ENCODE assay signal across 1 cellular context in the genomic region with DNA sequence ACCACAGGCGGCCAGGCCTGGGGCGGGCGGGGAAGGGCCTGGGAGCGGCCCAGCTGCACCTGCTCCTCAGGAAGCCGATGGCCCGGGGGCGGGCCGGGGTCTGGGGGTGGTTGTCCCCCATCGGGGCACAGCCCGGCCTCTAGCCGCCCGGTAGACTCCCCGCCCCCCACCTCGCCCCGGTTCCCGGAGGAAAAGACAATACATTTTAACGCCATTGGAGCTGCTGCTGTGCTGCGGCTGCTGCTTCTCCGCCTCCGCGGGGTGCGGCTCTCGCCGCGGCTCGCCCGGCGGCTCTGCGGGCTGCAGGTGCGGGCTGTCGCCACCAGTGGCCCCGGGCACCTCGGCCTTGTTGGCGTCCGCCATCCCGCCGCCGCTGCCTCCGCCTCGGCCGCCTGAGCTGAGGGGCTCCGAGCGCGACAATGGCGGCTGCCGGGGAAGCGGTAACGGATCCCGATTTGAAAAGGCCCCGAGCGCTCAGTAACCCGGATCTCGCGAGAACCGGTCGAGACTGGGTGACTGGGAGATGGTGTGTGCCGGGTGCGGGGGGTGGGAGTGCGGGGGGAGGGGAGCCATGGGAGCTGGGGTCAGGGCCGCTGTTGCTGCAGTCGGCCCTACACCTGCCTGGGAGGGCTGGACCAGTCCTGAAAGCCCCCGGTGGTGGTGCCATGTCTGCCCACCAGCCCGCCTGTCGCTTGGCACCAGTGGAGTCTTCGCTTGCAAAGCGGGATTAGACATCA.
A peak's percentile ranks its signal among the peaks of the same experiment; 100 is the strongest.
TF ChIP-seq lines count a peak whose summit lies in the region.

A gene with protein sequence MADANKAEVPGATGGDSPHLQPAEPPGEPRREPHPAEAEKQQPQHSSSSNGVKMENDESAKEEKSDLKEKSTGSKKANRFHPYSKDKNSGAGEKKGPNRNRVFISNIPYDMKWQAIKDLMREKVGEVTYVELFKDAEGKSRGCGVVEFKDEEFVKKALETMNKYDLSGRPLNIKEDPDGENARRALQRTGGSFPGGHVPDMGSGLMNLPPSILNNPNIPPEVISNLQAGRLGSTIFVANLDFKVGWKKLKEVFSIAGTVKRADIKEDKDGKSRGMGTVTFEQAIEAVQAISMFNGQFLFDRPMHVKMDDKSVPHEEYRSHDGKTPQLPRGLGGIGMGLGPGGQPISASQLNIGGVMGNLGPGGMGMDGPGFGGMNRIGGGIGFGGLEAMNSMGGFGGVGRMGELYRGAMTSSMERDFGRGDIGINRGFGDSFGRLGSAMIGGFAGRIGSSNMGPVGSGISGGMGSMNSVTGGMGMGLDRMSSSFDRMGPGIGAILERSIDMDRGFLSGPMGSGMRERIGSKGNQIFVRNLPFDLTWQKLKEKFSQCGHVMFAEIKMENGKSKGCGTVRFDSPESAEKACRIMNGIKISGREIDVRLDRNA (minus strand): TSS at position 421 of the 737 bp plus-strand sequence. CDS start 58 bp downstream, at position 363.

TF ChIP-seq in GM12878, 131 proteins besides CTCF, POLR2A, EP300 and RAD21 (continued from another document and continues in another):
- TF ChIP-seq, protein P1, sequence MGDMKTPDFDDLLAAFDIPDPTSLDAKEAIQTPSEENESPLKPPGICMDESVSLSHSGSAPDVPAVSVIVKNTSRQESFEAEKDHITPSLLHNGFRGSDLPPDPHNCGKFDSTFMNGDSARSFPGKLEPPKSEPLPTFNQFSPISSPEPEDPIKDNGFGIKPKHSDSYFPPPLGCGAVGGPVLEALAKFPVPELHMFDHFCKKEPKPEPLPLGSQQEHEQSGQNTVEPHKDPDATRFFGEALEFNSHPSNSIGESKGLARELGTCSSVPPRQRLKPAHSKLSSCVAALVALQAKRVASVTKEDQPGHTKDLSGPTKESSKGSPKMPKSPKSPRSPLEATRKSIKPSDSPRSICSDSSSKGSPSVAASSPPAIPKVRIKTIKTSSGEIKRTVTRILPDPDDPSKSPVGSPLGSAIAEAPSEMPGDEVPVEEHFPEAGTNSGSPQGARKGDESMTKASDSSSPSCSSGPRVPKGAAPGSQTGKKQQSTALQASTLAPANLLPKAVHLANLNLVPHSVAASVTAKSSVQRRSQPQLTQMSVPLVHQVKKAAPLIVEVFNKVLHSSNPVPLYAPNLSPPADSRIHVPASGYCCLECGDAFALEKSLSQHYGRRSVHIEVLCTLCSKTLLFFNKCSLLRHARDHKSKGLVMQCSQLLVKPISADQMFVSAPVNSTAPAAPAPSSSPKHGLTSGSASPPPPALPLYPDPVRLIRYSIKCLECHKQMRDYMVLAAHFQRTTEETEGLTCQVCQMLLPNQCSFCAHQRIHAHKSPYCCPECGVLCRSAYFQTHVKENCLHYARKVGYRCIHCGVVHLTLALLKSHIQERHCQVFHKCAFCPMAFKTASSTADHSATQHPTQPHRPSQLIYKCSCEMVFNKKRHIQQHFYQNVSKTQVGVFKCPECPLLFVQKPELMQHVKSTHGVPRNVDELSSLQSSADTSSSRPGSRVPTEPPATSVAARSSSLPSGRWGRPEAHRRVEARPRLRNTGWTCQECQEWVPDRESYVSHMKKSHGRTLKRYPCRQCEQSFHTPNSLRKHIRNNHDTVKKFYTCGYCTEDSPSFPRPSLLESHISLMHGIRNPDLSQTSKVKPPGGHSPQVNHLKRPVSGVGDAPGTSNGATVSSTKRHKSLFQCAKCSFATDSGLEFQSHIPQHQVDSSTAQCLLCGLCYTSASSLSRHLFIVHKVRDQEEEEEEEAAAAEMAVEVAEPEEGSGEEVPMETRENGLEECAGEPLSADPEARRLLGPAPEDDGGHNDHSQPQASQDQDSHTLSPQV (IDR thresholded peaks at IDR 0.05) = no peak
- TF ChIP-seq STAT1 (conservative IDR thresholded peaks at IDR 0.05) = no peak
- TF ChIP-seq RFX5 (IDR thresholded peaks at IDR 0.05; ENCODE audit: low read depth, low read length) = no peak
- TF ChIP-seq, protein P2, sequence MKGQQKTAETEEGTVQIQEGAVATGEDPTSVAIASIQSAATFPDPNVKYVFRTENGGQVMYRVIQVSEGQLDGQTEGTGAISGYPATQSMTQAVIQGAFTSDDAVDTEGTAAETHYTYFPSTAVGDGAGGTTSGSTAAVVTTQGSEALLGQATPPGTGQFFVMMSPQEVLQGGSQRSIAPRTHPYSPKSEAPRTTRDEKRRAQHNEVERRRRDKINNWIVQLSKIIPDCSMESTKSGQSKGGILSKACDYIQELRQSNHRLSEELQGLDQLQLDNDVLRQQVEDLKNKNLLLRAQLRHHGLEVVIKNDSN (IDR thresholded peaks at IDR 0.05; ENCODE audit: borderline replicate concordance, extremely low read length, insufficient read depth, low read depth, low read length) = no peak
- no peak for TF ChIP-seq SMC3 (IDR thresholded peaks at IDR 0.05; ENCODE audit: borderline replicate concordance, low read length)
- TF ChIP-seq MEF2A (IDR thresholded peaks at IDR 0.05; ENCODE audit: insufficient read depth, low read depth, low read length) = no peak
- TF ChIP-seq CHD2 (IDR thresholded peaks at IDR 0.05; ENCODE audit: borderline replicate concordance, low read depth, low read length) = peak; percentile 98
- no peak for TF ChIP-seq ZZZ3 (IDR thresholded peaks at IDR 0.05; ENCODE audit: control insufficient read depth, insufficient read length, low read depth)
- TF ChIP-seq, protein P3, sequence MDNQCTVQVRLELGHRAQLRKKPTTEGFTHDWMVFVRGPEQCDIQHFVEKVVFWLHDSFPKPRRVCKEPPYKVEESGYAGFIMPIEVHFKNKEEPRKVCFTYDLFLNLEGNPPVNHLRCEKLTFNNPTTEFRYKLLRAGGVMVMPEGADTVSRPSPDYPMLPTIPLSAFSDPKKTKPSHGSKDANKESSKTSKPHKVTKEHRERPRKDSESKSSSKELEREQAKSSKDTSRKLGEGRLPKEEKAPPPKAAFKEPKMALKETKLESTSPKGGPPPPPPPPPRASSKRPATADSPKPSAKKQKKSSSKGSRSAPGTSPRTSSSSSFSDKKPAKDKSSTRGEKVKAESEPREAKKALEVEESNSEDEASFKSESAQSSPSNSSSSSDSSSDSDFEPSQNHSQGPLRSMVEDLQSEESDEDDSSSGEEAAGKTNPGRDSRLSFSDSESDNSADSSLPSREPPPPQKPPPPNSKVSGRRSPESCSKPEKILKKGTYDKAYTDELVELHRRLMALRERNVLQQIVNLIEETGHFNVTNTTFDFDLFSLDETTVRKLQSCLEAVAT (IDR thresholded peaks at IDR 0.05) = peak; percentile 30; the same call in 1 of the 2 replicates
- no peak for TF ChIP-seq MYC (IDR thresholded peaks at IDR 0.05; ENCODE audit: insufficient read depth, insufficient read length, insufficient replicate concordance, low read length, severe bottlenecking)
- TF ChIP-seq, protein P4, sequence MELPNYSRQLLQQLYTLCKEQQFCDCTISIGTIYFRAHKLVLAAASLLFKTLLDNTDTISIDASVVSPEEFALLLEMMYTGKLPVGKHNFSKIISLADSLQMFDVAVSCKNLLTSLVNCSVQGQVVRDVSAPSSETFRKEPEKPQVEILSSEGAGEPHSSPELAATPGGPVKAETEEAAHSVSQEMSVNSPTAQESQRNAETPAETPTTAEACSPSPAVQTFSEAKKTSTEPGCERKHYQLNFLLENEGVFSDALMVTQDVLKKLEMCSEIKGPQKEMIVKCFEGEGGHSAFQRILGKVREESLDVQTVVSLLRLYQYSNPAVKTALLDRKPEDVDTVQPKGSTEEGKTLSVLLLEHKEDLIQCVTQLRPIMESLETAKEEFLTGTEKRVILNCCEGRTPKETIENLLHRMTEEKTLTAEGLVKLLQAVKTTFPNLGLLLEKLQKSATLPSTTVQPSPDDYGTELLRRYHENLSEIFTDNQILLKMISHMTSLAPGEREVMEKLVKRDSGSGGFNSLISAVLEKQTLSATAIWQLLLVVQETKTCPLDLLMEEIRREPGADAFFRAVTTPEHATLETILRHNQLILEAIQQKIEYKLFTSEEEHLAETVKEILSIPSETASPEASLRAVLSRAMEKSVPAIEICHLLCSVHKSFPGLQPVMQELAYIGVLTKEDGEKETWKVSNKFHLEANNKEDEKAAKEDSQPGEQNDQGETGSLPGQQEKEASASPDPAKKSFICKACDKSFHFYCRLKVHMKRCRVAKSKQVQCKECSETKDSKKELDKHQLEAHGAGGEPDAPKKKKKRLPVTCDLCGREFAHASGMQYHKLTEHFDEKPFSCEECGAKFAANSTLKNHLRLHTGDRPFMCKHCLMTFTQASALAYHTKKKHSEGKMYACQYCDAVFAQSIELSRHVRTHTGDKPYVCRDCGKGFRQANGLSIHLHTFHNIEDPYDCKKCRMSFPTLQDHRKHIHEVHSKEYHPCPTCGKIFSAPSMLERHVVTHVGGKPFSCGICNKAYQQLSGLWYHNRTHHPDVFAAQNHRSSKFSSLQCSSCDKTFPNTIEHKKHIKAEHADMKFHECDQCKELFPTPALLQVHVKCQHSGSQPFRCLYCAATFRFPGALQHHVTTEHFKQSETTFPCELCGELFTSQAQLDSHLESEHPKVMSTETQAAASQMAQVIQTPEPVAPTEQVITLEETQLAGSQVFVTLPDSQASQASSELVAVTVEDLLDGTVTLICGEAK (IDR thresholded peaks at IDR 0.05; ENCODE audit: borderline replicate concordance) = no peak
- TF ChIP-seq, protein P5, sequence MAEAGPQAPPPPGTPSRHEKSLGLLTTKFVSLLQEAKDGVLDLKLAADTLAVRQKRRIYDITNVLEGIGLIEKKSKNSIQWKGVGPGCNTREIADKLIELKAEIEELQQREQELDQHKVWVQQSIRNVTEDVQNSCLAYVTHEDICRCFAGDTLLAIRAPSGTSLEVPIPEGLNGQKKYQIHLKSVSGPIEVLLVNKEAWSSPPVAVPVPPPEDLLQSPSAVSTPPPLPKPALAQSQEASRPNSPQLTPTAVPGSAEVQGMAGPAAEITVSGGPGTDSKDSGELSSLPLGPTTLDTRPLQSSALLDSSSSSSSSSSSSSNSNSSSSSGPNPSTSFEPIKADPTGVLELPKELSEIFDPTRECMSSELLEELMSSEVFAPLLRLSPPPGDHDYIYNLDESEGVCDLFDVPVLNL (IDR thresholded peaks at IDR 0.05; ENCODE audit: low read depth, low read length) = peak; percentile 87
- no peak for TF ChIP-seq IRF4 (IDR thresholded peaks at IDR 0.05; ENCODE audit: low read depth, low read length)
- TF ChIP-seq, protein P6, sequence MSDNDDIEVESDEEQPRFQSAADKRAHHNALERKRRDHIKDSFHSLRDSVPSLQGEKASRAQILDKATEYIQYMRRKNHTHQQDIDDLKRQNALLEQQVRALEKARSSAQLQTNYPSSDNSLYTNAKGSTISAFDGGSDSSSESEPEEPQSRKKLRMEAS (IDR thresholded peaks at IDR 0.05; ENCODE audit: low read depth, low read length) = peak; percentile 82
- TF ChIP-seq NFYA (IDR thresholded peaks at IDR 0.05; ENCODE audit: borderline replicate concordance, low read depth, low read length) = no peak
- no peak for TF ChIP-seq SIN3A (IDR thresholded peaks at IDR 0.05; ENCODE audit: low read depth, low read length)
- TF ChIP-seq ASH2L (IDR thresholded peaks at IDR 0.05; ENCODE audit: borderline replicate concordance, low read depth) = 0 out of 2 replicates have a peak, but pooled peaks have one; percentile 81
- TF ChIP-seq SREBF2 (IDR thresholded peaks at IDR 0.05; ENCODE audit: low read length) = no peak
- TF ChIP-seq POU2F2 (IDR thresholded peaks at IDR 0.05; ENCODE audit: borderline replicate concordance, low read depth, low read length) = 0 out of 3 replicates have a peak, but pooled peaks have one; percentile 16
- TF ChIP-seq, protein P7, sequence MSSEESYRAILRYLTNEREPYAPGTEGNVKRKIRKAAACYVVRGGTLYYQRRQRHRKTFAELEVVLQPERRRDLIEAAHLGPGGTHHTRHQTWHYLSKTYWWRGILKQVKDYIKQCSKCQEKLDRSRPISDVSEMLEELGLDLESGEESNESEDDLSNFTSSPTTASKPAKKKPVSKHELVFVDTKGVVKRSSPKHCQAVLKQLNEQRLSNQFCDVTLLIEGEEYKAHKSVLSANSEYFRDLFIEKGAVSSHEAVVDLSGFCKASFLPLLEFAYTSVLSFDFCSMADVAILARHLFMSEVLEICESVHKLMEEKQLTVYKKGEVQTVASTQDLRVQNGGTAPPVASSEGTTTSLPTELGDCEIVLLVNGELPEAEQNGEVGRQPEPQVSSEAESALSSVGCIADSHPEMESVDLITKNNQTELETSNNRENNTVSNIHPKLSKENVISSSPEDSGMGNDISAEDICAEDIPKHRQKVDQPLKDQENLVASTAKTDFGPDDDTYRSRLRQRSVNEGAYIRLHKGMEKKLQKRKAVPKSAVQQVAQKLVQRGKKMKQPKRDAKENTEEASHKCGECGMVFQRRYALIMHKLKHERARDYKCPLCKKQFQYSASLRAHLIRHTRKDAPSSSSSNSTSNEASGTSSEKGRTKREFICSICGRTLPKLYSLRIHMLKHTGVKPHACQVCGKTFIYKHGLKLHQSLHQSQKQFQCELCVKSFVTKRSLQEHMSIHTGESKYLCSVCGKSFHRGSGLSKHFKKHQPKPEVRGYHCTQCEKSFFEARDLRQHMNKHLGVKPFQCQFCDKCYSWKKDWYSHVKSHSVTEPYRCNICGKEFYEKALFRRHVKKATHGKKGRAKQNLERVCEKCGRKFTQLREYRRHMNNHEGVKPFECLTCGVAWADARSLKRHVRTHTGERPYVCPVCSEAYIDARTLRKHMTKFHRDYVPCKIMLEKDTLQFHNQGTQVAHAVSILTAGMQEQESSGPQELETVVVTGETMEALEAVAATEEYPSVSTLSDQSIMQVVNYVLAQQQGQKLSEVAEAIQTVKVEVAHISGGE (CRISPR knock-in tag; IDR thresholded peaks at IDR 0.05) = no peak
- TF ChIP-seq PML (IDR thresholded peaks at IDR 0.05; ENCODE audit: low read length) = no peak
- no peak for TF ChIP-seq SMAD1 (IDR thresholded peaks at IDR 0.05; ENCODE audit: low read depth, partially characterized antibody)
- TF ChIP-seq KLF5 (IDR thresholded peaks at IDR 0.05; ENCODE audit: partially characterized antibody) = no peak
- TF ChIP-seq SRF (IDR thresholded peaks at IDR 0.05; ENCODE audit: low read depth in 2 of 2, low read length in 2 of 2) = no peak
- TF ChIP-seq ZNF622 (IDR thresholded peaks at IDR 0.05) = no peak
- TF ChIP-seq, protein P8, sequence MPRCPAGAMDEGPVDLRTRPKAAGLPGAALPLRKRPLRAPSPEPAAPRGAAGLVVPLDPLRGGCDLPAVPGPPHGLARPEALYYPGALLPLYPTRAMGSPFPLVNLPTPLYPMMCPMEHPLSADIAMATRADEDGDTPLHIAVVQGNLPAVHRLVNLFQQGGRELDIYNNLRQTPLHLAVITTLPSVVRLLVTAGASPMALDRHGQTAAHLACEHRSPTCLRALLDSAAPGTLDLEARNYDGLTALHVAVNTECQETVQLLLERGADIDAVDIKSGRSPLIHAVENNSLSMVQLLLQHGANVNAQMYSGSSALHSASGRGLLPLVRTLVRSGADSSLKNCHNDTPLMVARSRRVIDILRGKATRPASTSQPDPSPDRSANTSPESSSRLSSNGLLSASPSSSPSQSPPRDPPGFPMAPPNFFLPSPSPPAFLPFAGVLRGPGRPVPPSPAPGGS (IDR thresholded peaks at IDR 0.05; ENCODE audit: borderline replicate concordance, insufficient read depth, low read depth, low read length, poor library complexity, severe bottlenecking) = no peak
- TF ChIP-seq CREB1 (IDR thresholded peaks at IDR 0.05; ENCODE audit: low read depth) = no peak
- TF ChIP-seq YY1 (IDR thresholded peaks at IDR 0.05; ENCODE audit: low read depth, low read length) = peak; percentile 96
- TF ChIP-seq, protein P9, sequence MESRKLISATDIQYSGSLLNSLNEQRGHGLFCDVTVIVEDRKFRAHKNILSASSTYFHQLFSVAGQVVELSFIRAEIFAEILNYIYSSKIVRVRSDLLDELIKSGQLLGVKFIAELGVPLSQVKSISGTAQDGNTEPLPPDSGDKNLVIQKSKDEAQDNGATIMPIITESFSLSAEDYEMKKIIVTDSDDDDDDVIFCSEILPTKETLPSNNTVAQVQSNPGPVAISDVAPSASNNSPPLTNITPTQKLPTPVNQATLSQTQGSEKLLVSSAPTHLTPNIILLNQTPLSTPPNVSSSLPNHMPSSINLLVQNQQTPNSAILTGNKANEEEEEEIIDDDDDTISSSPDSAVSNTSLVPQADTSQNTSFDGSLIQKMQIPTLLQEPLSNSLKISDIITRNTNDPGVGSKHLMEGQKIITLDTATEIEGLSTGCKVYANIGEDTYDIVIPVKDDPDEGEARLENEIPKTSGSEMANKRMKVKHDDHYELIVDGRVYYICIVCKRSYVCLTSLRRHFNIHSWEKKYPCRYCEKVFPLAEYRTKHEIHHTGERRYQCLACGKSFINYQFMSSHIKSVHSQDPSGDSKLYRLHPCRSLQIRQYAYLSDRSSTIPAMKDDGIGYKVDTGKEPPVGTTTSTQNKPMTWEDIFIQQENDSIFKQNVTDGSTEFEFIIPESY (IDR thresholded peaks at IDR 0.05) = no peak
- peak; percentile 78 for TF ChIP-seq LARP7 (IDR thresholded peaks at IDR 0.05)
